Comparison of ENCODE assay signal across 1 cellular context in the genomic region with DNA sequence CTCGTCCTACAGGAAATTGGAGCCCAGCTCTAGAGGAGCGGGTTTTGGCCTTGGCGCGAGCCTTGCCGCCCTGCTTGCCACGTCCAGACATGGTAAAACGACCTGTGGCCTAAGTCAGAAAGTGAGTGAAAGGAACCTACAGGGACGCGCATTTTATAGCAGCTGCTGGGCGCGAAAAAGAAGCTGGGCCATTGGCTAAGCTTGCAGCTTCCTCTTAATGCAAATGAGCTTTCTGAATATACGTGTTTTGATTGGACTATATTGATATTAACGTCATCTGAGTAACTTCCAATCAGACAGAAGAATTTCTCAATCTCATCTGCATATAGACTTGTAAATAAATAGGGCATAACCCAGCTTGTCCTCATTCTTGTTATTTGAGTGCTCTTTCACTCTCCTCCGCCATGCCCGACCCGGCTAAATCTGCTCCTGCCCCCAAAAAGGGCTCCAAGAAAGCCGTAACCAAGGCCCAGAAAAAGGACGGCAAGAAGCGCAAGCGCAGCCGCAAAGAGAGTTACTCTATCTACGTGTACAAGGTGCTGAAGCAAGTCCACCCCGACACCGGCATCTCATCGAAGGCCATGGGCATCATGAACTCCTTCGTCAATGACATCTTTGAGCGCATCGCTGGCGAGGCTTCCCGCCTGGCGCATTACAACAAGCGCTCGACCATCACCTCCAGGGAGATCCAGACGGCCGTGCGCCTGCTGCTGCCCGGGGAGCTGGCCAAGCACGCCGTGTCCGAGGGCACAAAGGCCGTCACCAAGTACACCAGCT.
TF ChIP-seq lines count a peak whose summit lies in the region.

No MANE protein-coding gene starts in this region.

TF ChIP-seq in K562, 482 proteins besides CTCF, POLR2A, EP300 and RAD21 (continued from another document and continues in another):
- TF ChIP-seq RNF219 (CRISPR knock-in tag; IDR thresholded peaks at IDR 0.05): 0 out of 2 replicates have a peak, but pooled peaks have one; percentile 13
- TF ChIP-seq MYBL2 (IDR thresholded peaks at IDR 0.05; ENCODE audit: low read depth): no peak
- TF ChIP-seq MYBL2 (CRISPR knock-in tag; IDR thresholded peaks at IDR 0.05; ENCODE audit: borderline replicate concordance): no peak
- TF ChIP-seq, protein P1, sequence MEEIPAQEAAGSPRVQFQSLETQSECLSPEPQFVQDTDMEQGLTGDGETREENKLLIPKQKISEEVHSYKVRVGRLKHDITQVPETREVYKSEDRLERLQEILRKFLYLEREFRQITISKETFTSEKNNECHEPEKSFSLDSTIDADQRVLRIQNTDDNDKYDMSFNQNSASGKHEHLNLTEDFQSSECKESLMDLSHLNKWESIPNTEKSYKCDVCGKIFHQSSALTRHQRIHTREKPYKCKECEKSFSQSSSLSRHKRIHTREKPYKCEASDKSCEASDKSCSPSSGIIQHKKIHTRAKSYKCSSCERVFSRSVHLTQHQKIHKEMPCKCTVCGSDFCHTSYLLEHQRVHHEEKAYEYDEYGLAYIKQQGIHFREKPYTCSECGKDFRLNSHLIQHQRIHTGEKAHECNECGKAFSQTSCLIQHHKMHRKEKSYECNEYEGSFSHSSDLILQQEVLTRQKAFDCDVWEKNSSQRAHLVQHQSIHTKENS (CRISPR knock-in tag; IDR thresholded peaks at IDR 0.05): no peak
- TF ChIP-seq RBBP5 (IDR thresholded peaks at IDR 0.05; ENCODE audit: borderline replicate concordance, insufficient read depth, low read length, poor library complexity, severe bottlenecking): peak; percentile 74
- no peak for TF ChIP-seq ZNF764 (CRISPR knock-in tag; IDR thresholded peaks at IDR 0.05; ENCODE audit: low read depth)
- TF ChIP-seq ZNF384 (IDR thresholded peaks at IDR 0.05; ENCODE audit: low read depth, low read length): peak; percentile 53; the same call in 1 of the 2 replicates
- no peak for TF ChIP-seq ZBTB1 (CRISPR knock-in tag; IDR thresholded peaks at IDR 0.05; ENCODE audit: borderline replicate concordance, low read depth)
- peak; percentile 72 for TF ChIP-seq ZBTB12 (CRISPR knock-in tag; IDR thresholded peaks at IDR 0.05)
- TF ChIP-seq RFX7 (CRISPR knock-in tag; IDR thresholded peaks at IDR 0.05): no peak
- TF ChIP-seq TAF7 (tag; IDR thresholded peaks at IDR 0.05): peak; percentile 97
- TF ChIP-seq RUNX1 (IDR thresholded peaks at IDR 0.05; ENCODE audit: low read depth): no peak
- peak; percentile 96 for TF ChIP-seq MBD2 (IDR thresholded peaks at IDR 0.05; ENCODE audit: borderline replicate concordance, low read depth)
- no peak for TF ChIP-seq NR2C1 (IDR thresholded peaks at IDR 0.05)
- no peak for TF ChIP-seq NR2C1 (tag; IDR thresholded peaks at IDR 0.05)
- TF ChIP-seq ZNF316 (IDR thresholded peaks at IDR 0.05): no peak
- peak; percentile 51; the same call in 1 of the 2 replicates for TF ChIP-seq ZNF232 (CRISPR knock-in tag; IDR thresholded peaks at IDR 0.05)
- no peak for TF ChIP-seq ARNT (IDR thresholded peaks at IDR 0.05)
- no peak for TF ChIP-seq TGIF2 (CRISPR knock-in tag; IDR thresholded peaks at IDR 0.05)
- TF ChIP-seq SMAD1 (IDR thresholded peaks at IDR 0.05; ENCODE audit: low read depth, low read length, partially characterized antibody): peak; percentile 98
- TF ChIP-seq CBX1 (IDR thresholded peaks at IDR 0.05; ENCODE audit: low read depth): peak; percentile 100
- peak; percentile 55; the same call in 1 of the 2 replicates for TF ChIP-seq SAFB (IDR thresholded peaks at IDR 0.05; ENCODE audit: borderline replicate concordance, low read depth, low read length)
- no peak for TF ChIP-seq CBFA2T2 (conservative IDR thresholded peaks at IDR 0.05)
- no peak for TF ChIP-seq PHB2 (IDR thresholded peaks at IDR 0.05; ENCODE audit: low read depth)
- TF ChIP-seq GATA2 (CRISPR knock-in tag; IDR thresholded peaks at IDR 0.05): no peak
- TF ChIP-seq KAT2B (IDR thresholded peaks at IDR 0.05; ENCODE audit: low read depth, low read length): no peak
- TF ChIP-seq ZNF146 (CRISPR knock-in tag; IDR thresholded peaks at IDR 0.05; ENCODE audit: unreplicated experiment): no peak
- TF ChIP-seq TRIM24 (IDR thresholded peaks at IDR 0.05): no peak
- TF ChIP-seq E2F5 (CRISPR knock-in tag; IDR thresholded peaks at IDR 0.05): peak; percentile 97
- peak; percentile 96 for TF ChIP-seq RNF2 (IDR thresholded peaks at IDR 0.05)
- peak; percentile 72; the same call in 1 of the 2 replicates for TF ChIP-seq RFX5 (IDR thresholded peaks at IDR 0.05; ENCODE audit: low read depth, low read length)
- peak; percentile 14 to 88; a peak in 1 of 4 replicates for TF ChIP-seq NONO (IDR thresholded peaks at IDR 0.05; ENCODE audit: low read depth in 2 of 2, low read length in 1 of 2)
- no peak for TF ChIP-seq TFAM (CRISPR knock-in tag; conservative IDR thresholded peaks at IDR 0.05)
- TF ChIP-seq ZNF551 (CRISPR knock-in tag; IDR thresholded peaks at IDR 0.05): no peak
- peak; percentile 81 for TF ChIP-seq ATF7 (IDR thresholded peaks at IDR 0.05)
- no peak for TF ChIP-seq HIVEP1 (CRISPR knock-in tag; IDR thresholded peaks at IDR 0.05)
- no peak for TF ChIP-seq HNRNPH1 (optimal IDR thresholded peaks at IDR 0.05; ENCODE audit: low read depth, low read length)
- TF ChIP-seq ESRRA (IDR thresholded peaks at IDR 0.05; ENCODE audit: borderline replicate concordance, low read depth): no peak; the same call in 1 of the 2 replicates
- no peak for TF ChIP-seq U2AF1 (optimal IDR thresholded peaks at IDR 0.05; ENCODE audit: low read depth, low read length)
- peak; percentile 88 for TF ChIP-seq HBP1 (CRISPR knock-in tag; IDR thresholded peaks at IDR 0.05)
- no peak for TF ChIP-seq TAL1 (IDR thresholded peaks at IDR 0.05)
- TF ChIP-seq, protein P2, sequence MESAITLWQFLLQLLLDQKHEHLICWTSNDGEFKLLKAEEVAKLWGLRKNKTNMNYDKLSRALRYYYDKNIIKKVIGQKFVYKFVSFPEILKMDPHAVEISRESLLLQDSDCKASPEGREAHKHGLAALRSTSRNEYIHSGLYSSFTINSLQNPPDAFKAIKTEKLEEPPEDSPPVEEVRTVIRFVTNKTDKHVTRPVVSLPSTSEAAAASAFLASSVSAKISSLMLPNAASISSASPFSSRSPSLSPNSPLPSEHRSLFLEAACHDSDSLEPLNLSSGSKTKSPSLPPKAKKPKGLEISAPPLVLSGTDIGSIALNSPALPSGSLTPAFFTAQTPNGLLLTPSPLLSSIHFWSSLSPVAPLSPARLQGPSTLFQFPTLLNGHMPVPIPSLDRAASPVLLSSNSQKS (CRISPR knock-in tag; IDR thresholded peaks at IDR 0.05): no peak
- TF ChIP-seq ZNF584 (CRISPR knock-in tag; IDR thresholded peaks at IDR 0.05; ENCODE audit: low read depth): 0 out of 2 replicates have a peak, but pooled peaks have one; percentile 56
- peak; percentile 100 for TF ChIP-seq KDM5B (IDR thresholded peaks at IDR 0.05; ENCODE audit: insufficient replicate concordance, low read depth, low read length)
- peak; percentile 72 for TF ChIP-seq ZNF436 (CRISPR knock-in tag; IDR thresholded peaks at IDR 0.05)
- TF ChIP-seq CREB3 (tag; conservative IDR thresholded peaks at IDR 0.05; ENCODE audit: low read depth): no peak
- TF ChIP-seq BHLHE40 (IDR thresholded peaks at IDR 0.05; ENCODE audit: low read length): no peak
- TF ChIP-seq HMBOX1 (IDR thresholded peaks at IDR 0.05): peak; percentile 39; the same call in 1 of the 2 replicates
- TF ChIP-seq NFRKB (IDR thresholded peaks at IDR 0.05; ENCODE audit: low read depth): peak; percentile 95
